Comparison of ENCODE assay signal across 1 cellular context in the genomic region with DNA sequence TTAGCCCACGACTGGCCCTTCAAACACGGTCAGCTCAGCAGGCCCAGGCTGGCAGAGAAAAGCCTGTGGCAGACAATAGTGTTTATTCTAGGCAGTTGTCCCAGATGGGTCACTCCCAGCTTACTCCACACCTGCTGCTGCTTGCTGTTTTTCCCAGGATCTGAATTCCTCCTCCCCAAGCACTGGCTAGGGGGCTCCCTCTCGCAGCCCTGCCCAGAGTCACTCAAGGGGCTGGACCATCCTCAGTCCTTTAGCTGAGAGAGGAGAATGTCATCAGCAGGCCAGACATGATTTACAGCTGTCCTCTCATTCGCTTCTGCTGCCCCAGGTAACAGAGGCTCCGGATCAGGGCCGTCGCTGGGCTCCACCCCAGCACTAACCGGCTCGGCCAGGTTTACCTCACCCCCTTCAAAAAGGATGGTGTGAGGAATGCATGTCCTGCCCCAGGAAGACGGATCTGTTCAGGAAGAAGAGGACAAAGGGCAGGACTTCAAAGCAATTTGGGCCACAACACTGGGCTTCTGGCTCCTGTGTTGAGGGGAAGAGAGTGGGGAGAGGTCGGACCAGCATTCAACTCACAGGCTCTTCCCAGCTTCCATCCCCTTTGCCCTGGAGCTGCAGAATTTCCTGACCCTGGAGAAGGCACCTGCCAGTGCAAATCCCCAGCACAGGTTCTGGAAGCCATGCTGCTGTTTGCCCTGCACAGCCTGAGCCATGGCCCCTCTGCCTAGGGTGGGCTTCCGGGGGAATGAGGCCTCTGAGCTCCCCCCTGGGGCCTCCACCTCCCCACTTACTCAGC.
TF ChIP-seq lines count a peak whose summit lies in the region.

No MANE protein-coding gene starts in this region.

TF ChIP-seq in HepG2, 621 proteins besides CTCF, POLR2A, EP300 and RAD21 (continued from another document):
- TF ChIP-seq, protein P1, sequence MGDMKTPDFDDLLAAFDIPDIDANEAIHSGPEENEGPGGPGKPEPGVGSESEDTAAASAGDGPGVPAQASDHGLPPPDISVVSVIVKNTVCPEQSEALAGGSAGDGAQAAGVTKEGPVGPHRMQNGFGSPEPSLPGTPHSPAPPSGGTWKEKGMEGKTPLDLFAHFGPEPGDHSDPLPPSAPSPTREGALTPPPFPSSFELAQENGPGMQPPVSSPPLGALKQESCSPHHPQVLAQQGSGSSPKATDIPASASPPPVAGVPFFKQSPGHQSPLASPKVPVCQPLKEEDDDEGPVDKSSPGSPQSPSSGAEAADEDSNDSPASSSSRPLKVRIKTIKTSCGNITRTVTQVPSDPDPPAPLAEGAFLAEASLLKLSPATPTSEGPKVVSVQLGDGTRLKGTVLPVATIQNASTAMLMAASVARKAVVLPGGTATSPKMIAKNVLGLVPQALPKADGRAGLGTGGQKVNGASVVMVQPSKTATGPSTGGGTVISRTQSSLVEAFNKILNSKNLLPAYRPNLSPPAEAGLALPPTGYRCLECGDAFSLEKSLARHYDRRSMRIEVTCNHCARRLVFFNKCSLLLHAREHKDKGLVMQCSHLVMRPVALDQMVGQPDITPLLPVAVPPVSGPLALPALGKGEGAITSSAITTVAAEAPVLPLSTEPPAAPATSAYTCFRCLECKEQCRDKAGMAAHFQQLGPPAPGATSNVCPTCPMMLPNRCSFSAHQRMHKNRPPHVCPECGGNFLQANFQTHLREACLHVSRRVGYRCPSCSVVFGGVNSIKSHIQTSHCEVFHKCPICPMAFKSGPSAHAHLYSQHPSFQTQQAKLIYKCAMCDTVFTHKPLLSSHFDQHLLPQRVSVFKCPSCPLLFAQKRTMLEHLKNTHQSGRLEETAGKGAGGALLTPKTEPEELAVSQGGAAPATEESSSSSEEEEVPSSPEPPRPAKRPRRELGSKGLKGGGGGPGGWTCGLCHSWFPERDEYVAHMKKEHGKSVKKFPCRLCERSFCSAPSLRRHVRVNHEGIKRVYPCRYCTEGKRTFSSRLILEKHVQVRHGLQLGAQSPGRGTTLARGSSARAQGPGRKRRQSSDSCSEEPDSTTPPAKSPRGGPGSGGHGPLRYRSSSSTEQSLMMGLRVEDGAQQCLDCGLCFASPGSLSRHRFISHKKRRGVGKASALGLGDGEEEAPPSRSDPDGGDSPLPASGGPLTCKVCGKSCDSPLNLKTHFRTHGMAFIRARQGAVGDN (CRISPR knock-in tag; IDR thresholded peaks at IDR 0.05) = peak; percentile 17; the same call in 1 of the 2 replicates
- TF ChIP-seq MTA1 (CRISPR knock-in tag; IDR thresholded peaks at IDR 0.05; ENCODE audit: borderline replicate concordance) (no peak), POLR2G (IDR thresholded peaks at IDR 0.05; ENCODE audit: low read depth, low read length) (peak; percentile 51; the same call in 1 of the 2 replicates), TCF7 (IDR thresholded peaks at IDR 0.05; ENCODE audit: low read depth) (peak; percentile 50; the same call in 1 of the 2 replicates), SRSF1 (optimal IDR thresholded peaks at IDR 0.05; ENCODE audit: low read depth, low read length) (peak; percentile 30), ZNF761 (CRISPR knock-in tag; conservative IDR thresholded peaks at IDR 0.05) (no peak), ZNF337 (CRISPR knock-in tag; IDR thresholded peaks at IDR 0.05; ENCODE audit: borderline replicate concordance, low read depth) (0 out of 2 replicates have a peak, but pooled peaks have one; percentile 42), ETV5 (CRISPR knock-in tag; IDR thresholded peaks at IDR 0.05; ENCODE audit: borderline replicate concordance) (0 out of 2 replicates have a peak, but pooled peaks have one; percentile 41), ZFYVE20 (CRISPR knock-in tag; IDR thresholded peaks at IDR 0.05; ENCODE audit: borderline replicate concordance, low read depth) (no peak), ZNF143 (CRISPR knock-in tag; IDR thresholded peaks at IDR 0.05) (peak; percentile 40; the same call in 1 of the 2 replicates), NR2F6 (IDR thresholded peaks at IDR 0.05) (no peak), NR2F6 (CRISPR knock-in tag; IDR thresholded peaks at IDR 0.05) (peak; percentile 40; the same call in 1 of the 2 replicates), ZNF558 (CRISPR knock-in tag; IDR thresholded peaks at IDR 0.05; ENCODE audit: borderline replicate concordance) (no peak), SALL1 (CRISPR knock-in tag; IDR thresholded peaks at IDR 0.05) (peak; percentile 18; the same call in 1 of the 2 replicates), ZNF329 (CRISPR knock-in tag; IDR thresholded peaks at IDR 0.05; ENCODE audit: low read depth) (no peak)
- TF ChIP-seq, protein P2, sequence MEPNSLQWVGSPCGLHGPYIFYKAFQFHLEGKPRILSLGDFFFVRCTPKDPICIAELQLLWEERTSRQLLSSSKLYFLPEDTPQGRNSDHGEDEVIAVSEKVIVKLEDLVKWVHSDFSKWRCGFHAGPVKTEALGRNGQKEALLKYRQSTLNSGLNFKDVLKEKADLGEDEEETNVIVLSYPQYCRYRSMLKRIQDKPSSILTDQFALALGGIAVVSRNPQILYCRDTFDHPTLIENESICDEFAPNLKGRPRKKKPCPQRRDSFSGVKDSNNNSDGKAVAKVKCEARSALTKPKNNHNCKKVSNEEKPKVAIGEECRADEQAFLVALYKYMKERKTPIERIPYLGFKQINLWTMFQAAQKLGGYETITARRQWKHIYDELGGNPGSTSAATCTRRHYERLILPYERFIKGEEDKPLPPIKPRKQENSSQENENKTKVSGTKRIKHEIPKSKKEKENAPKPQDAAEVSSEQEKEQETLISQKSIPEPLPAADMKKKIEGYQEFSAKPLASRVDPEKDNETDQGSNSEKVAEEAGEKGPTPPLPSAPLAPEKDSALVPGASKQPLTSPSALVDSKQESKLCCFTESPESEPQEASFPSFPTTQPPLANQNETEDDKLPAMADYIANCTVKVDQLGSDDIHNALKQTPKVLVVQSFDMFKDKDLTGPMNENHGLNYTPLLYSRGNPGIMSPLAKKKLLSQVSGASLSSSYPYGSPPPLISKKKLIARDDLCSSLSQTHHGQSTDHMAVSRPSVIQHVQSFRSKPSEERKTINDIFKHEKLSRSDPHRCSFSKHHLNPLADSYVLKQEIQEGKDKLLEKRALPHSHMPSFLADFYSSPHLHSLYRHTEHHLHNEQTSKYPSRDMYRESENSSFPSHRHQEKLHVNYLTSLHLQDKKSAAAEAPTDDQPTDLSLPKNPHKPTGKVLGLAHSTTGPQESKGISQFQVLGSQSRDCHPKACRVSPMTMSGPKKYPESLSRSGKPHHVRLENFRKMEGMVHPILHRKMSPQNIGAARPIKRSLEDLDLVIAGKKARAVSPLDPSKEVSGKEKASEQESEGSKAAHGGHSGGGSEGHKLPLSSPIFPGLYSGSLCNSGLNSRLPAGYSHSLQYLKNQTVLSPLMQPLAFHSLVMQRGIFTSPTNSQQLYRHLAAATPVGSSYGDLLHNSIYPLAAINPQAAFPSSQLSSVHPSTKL (CRISPR knock-in tag; IDR thresholded peaks at IDR 0.05) = 0 out of 2 replicates have a peak, but pooled peaks have one; percentile 17
- TF ChIP-seq, protein P3, sequence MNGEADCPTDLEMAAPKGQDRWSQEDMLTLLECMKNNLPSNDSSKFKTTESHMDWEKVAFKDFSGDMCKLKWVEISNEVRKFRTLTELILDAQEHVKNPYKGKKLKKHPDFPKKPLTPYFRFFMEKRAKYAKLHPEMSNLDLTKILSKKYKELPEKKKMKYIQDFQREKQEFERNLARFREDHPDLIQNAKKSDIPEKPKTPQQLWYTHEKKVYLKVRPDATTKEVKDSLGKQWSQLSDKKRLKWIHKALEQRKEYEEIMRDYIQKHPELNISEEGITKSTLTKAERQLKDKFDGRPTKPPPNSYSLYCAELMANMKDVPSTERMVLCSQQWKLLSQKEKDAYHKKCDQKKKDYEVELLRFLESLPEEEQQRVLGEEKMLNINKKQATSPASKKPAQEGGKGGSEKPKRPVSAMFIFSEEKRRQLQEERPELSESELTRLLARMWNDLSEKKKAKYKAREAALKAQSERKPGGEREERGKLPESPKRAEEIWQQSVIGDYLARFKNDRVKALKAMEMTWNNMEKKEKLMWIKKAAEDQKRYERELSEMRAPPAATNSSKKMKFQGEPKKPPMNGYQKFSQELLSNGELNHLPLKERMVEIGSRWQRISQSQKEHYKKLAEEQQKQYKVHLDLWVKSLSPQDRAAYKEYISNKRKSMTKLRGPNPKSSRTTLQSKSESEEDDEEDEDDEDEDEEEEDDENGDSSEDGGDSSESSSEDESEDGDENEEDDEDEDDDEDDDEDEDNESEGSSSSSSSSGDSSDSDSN (CRISPR knock-in tag; IDR thresholded peaks at IDR 0.05) = peak; percentile 43; the same call in 1 of the 2 replicates
